16 cellular contexts compared by ENCODE assay signal in genomic region chr1:64484651-64485050, GRCh38. TPM values are rescaled to one million over a fixed set of nuclear protein-coding genes. Genes with fewer than 3 reads are reported as not detected.
DNase-seq lines count a peak whose midpoint lies in the region; ATAC-seq and FAIRE-seq lines count a peak whose summit lies in the region.
"Had no signal": no experiment of that assay in that cellular context is flagged by ENCODE, and none has a peak within 500 bp of the region (broad histone marks: within the 10 kb centered on the region; RNA-seq: fewer than 3 reads in every experiment).

No MANE protein-coding gene starts in this region.

- peak; percentile 23 for FAIRE-seq in endometrium (lab: Jason Lieb, UNC)

- ATAC-seq in HG03159 (IDR thresholded peaks at IDR 0.05; ENCODE audit: unreplicated experiment) = no peak

- DNase-seq in NCI-H2107 treated with DMSO at 0.1 percent for 48 hours (lab: John Stamatoyannopoulos, UW; ENCODE audit: unreplicated experiment) (peak; percentile 27), NCI-H2107 (lab: John Stamatoyannopoulos, UW) (no peak), NCI-H69 (lab: John Stamatoyannopoulos, UW) (peak; percentile 69), pulmonary artery endothelial cell (ENCODE audit: low read depth, low spot score) (peak; percentile 67), NCI-H2227 treated with DMSO at 0.1 percent for 48 hours (lab: John Stamatoyannopoulos, UW) (no peak)
- DNase-seq in activated CD4-positive, alpha-beta T cell treated with anti-CD3 and anti-CD28 coated beads for 1 hour = no peak
- DNase-seq: activated CD4-positive, alpha-beta memory T cell treated with anti-CD3 and anti-CD28 coated beads, Interleukin-2, amount 10 ng/mL, durations not matched to agents 7 days and 5 days; activated naive CD4-positive, alpha-beta T cell treated with anti-CD3 and anti-CD28 coated beads, Interleukin-2, amount 10 ng/mL, durations not matched to agents 7 days and 5 days; activated T-cell treated with anti-CD3 and anti-CD28 coated beads, Interleukin-2, amount 50 U/mL, for 24 hours; brain microvascular endothelial cell; DMS 273 treated with DMSO at 0.1 percent for 48 hours; NCI-H146; stimulated activated naive CD4-positive, alpha-beta T cell treated with Interleukin-2 at 50 U/mL for 16 hours; upper lobe of left lung had no signal

RNA-seq across cellular contexts. Expression of gene CACHD1, which starts 14.7 kb away (rescaled TPM):
- total RNA-seq in pulmonary artery endothelial cell = 1.5 and 3.7 TPM in 2 replicates

Comparison
In these comparisons a context has a peak if more than half of its experiments do, and no peak if none do; other contexts are left out.
1. DNase-seq: peak in NCI-H2107 treated with DMSO at 0.1 percent for 48 hours (single experiment), NCI-H69 (single experiment) and pulmonary artery endothelial cell (single experiment); none in NCI-H2107 (single experiment), NCI-H2227 treated with DMSO at 0.1 percent for 48 hours (single experiment) and activated CD4-positive, alpha-beta T cell treated with anti-CD3 and anti-CD28 coated beads for 1 hour (single experiment).